In the genomic region with DNA sequence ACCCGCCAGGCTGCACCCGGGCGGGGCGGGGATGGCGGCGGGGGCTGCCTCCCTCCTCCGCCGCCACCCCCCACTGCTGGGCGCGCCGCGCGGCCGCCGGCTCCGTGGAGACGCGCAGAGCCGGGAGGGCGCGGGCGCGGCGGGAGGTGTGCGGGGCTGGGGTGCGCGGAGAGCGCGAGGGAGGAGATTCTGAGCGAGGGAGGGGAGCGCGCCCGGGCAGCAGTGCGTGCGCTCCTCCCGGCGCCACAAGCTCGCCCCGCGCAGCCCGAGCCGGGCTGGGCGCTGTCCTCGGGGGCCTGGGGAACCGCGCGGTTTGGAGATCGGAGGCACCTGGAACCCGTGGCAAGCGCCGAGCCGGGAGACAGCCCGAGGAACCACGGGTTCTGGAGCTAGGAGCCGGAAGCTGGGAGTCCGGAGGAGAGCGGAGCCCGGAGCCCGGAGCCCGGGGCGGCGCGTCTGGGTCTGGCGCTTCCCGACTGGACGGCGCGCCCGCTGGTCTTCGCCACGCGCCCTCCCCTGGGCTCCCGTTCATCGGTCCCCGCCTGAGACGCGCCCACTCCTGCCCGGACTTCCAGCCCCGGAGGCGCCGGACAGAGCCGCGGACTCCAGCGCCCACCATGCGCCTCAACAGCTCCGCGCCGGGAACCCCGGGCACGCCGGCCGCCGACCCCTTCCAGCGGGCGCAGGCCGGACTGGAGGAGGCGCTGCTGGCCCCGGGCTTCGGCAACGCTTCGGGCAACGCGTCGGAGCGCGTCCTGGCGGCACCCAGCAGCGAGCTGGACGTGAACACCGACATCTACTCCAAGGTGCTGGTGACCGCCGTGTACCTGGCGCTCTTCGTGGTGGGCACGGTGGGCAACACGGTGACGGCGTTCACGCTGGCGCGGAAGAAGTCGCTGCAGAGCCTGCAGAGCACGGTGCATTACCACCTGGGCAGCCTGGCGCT, we compare ENCODE assay signal across 12 cellular contexts. TPM values are rescaled to one million over a fixed set of nuclear protein-coding genes. Genes with fewer than 3 reads are reported as not detected.
DNase-seq lines count a peak whose midpoint lies in the region; ATAC-seq and TF ChIP-seq lines count a peak whose summit lies in the region.
"Had no signal": no experiment of that assay in that cellular context is flagged by ENCODE, and none has a peak within 500 bp of the region (broad histone marks: within the 10 kb centered on the region; RNA-seq: fewer than 3 reads in every experiment).

A gene (plus strand): TSS at position 246 of the 946 bp plus-strand sequence. CDS start 372 bp downstream, at position 618.

- H3K9ac ChIP-seq in HUES6 (ENCODE audit: low read length) (no peak within 1 kb of the TSS), mammary epithelial cell (ENCODE audit: insufficient read depth, low read length) (no peak within 1 kb of the TSS), mesenchymal stem cell (ENCODE audit: low read length) (no peak within 1 kb of the TSS)

- peak within 1 kb of the TSS; percentile 27 for H2AFZ ChIP-seq in mammary epithelial cell (ENCODE audit: low read depth, low read length)
- H2AFZ ChIP-seq in mesenchymal stem cell (ENCODE audit: low read depth, low read length): no peak within 1 kb of the TSS

- no peak within 1 kb of the TSS for H2BK5ac ChIP-seq in mesenchymal stem cell (ENCODE audit: low read depth, low read length, poor library complexity, severe bottlenecking)

- H3K27me3 Mint-ChIP-seq in CD8-positive, alpha-beta T cell (ENCODE audit: low read depth): peaks cover 21% of the 10 kb centered on the region

- H3K4me1 ChIP-seq in CD8-positive, alpha-beta T cell (ENCODE audit: insufficient read depth, low read length): no peaks in the 10 kb centered on the region
- H3K4me1 ChIP-seq in HUES6 (ENCODE audit: control insufficient read depth, insufficient read depth, low read length) (peaks cover 8% of the 10 kb centered on the region), mammary epithelial cell (ENCODE audit: insufficient read depth, low read length) (peaks cover 49% of the 10 kb centered on the region), mesenchymal stem cell (ENCODE audit: control insufficient read depth, insufficient read depth, low read depth, low read length) (peaks cover 31% of the 10 kb centered on the region), ascending aorta (peaks cover 0 to 2% of the 10 kb centered on the region in 2 donors)

- H3K79me2 ChIP-seq in mammary epithelial cell (ENCODE audit: insufficient read depth, low read length): no peaks in the 10 kb centered on the region

- H3K36me3 Mint-ChIP-seq in CD8-positive, alpha-beta T cell: no peaks in the 10 kb centered on the region
- H3K36me3 Mint-ChIP-seq: natural killer cell had no signal

- no peak within 1 kb of the TSS for H2BK15ac ChIP-seq in mesenchymal stem cell (ENCODE audit: low read depth, poor library complexity, severe bottlenecking)

- no peak within 1 kb of the TSS for H3K4ac ChIP-seq in mesenchymal stem cell (ENCODE audit: low read depth in 1 of 2, low read length in 2 of 2)

- no peaks in the 10 kb centered on the region for H3K36me3 ChIP-seq in CD8-positive, alpha-beta T cell (ENCODE audit: insufficient read depth, low read length)
- H3K36me3 ChIP-seq in HUES6 (ENCODE audit: control insufficient read depth, insufficient read depth, low read length): no peaks in the 10 kb centered on the region
- no peaks in the 10 kb centered on the region for H3K36me3 ChIP-seq in mammary epithelial cell (ENCODE audit: insufficient read depth, low read length)
- peaks cover 0 to 4% of the 10 kb centered on the region in 2 experiments for H3K36me3 ChIP-seq in mesenchymal stem cell (ENCODE audit: control insufficient read depth in 1 of 2, insufficient read depth in 2 of 2, low read depth in 1 of 2, low read length in 2 of 2)
- no peaks in the 10 kb centered on the region for H3K36me3 ChIP-seq in ascending aorta
- H3K36me3 ChIP-seq: vagina had no signal

- in situ Hi-C loops in mammary epithelial cell (cut with MboI; ENCODE audit: low sequenced_read_pairs in 2 of 2): no loop called here

- H3K4me1 Mint-ChIP-seq in CD8-positive, alpha-beta T cell (ENCODE audit: low read depth): peaks cover 4% of the 10 kb centered on the region

- no peak within 1 kb of the TSS for H3K4me3 ChIP-seq in CD8-positive, alpha-beta T cell (ENCODE audit: low read depth, low read length)
- H3K4me3 ChIP-seq in HUES6 (ENCODE audit: low read depth, low read length) (peak within 1 kb of the TSS; percentile 61), mammary epithelial cell (replicated peaks in 1 of 3; ENCODE audit: insufficient read depth in 1 of 3, low read depth in 2 of 3, low read length in 3 of 3) (peak within 1 kb of the TSS in 2 of 3 experiments; percentile 10 to 44), mesenchymal stem cell (ENCODE audit: insufficient read depth in 1 of 2, low read depth in 1 of 2, low read length in 2 of 2) (peak within 1 kb of the TSS; percentile 2 to 63), ascending aorta (no peak within 1 kb of the TSS)
- H3K4me3 ChIP-seq: vagina had no signal

- dilution Hi-C loops in mammary epithelial cell (cut with HindIII; ENCODE audit: low sequenced_read_pairs): no loop called here

- POLR2A ChIA-PET in CD8-positive, alpha-beta T cell (lab: Charles Lee): no interaction called here

- no peak for DNase-seq in CD8-positive, alpha-beta T cell
- DNase-seq in mammary epithelial cell (peak; percentile 40), mesenchymal stem cell (no peak), globus pallidus (ENCODE audit: low spot score) (no peak), NCI-H2081 (lab: John Stamatoyannopoulos, UW) (no peak), ascending aorta (ENCODE audit: low spot score in 2 of 2) (no peak), T-helper 2 cell (no peak)
- DNase-seq: natural killer cell, NCI-H2107 had no signal

- H3K14ac ChIP-seq in mesenchymal stem cell (ENCODE audit: low read length in 2 of 2): no peak within 1 kb of the TSS

- H3K27ac Mint-ChIP-seq in CD8-positive, alpha-beta T cell: no peak within 1 kb of the TSS
- H3K27ac Mint-ChIP-seq: natural killer cell had no signal

- no peak within 1 kb of the TSS for H2BK120ac ChIP-seq in mesenchymal stem cell (ENCODE audit: low read depth, low read length)

- no peak for TF ChIP-seq CTCF in CD8-positive, alpha-beta T cell (IDR thresholded peaks at IDR 0.05)
- TF ChIP-seq CTCF in mammary epithelial cell (conservative IDR thresholded peaks at IDR 0.05 in 1 of 2, IDR thresholded peaks at IDR 0.05 in 1 of 2; ENCODE audit: extremely low read depth in 1 of 2, insufficient read depth in 1 of 2, low read depth in 1 of 2, low read length in 2 of 2) (no peak), ascending aorta (IDR thresholded peaks at IDR 0.05) (no peak)

- CTCF ChIA-PET in CD8-positive, alpha-beta T cell (lab: Charles Lee): interaction anchor here (1.3 to 1.6 kb wide), 2 partner anchors 25 to 100 kb away, joined by 3 to 4 read pairs; no protein-coding TSS in a partner anchor
- CTCF ChIA-PET in mammary epithelial cell (lab: Charles Lee; ENCODE audit: low non-redundant PET): no interaction called here

- 24% methylated on average over 9 of the region's 124 CpGs for WGBS in mammary epithelial cell (ENCODE audit: low coverage, missing lambda C conversion rate)
- WGBS in mesenchymal stem cell: 26% methylated on average over 75 of the region's 124 CpGs

- no TSS peak for BruUV-seq in mammary epithelial cell (replicated peaks; lab: Mats Ljungman, UMichigan)

- peak within 1 kb of the TSS; percentile 35 for H4K91ac ChIP-seq in mesenchymal stem cell (ENCODE audit: low read length)

- H3K27me3 ChIP-seq in CD8-positive, alpha-beta T cell (ENCODE audit: insufficient read depth, low read length): peaks cover 8% of the 10 kb centered on the region
- H3K27me3 ChIP-seq in HUES6 (ENCODE audit: control insufficient read depth, insufficient read depth, low read length): peaks cover 87% of the 10 kb centered on the region
- H3K27me3 ChIP-seq in mammary epithelial cell (ENCODE audit: insufficient read depth, low read length): peaks cover 4% of the 10 kb centered on the region
- peaks cover 39 to 43% of the 10 kb centered on the region in 2 experiments for H3K27me3 ChIP-seq in mesenchymal stem cell (ENCODE audit: control insufficient read depth in 1 of 2, insufficient read depth in 1 of 2, low read length in 2 of 2)
- peaks cover 28% of the 10 kb centered on the region for H3K27me3 ChIP-seq in ascending aorta

- no peak within 1 kb of the TSS for H2AK5ac ChIP-seq in mesenchymal stem cell (ENCODE audit: low read length, severe bottlenecking)

- no peak within 1 kb of the TSS for H4K8ac ChIP-seq in mesenchymal stem cell (ENCODE audit: low read length)

- ATAC-seq in CD8-positive, alpha-beta T cell: peak; percentile 44

- no peaks in the 10 kb centered on the region for H3K79me1 ChIP-seq in mesenchymal stem cell (replicated peaks; ENCODE audit: low read length, poor library complexity, severe bottlenecking)

- no peak within 1 kb of the TSS for H2BK12ac ChIP-seq in mesenchymal stem cell (ENCODE audit: low read length in 2 of 2)

- intact Hi-C loops in CD8-positive, alpha-beta T cell (cut with DNase I, micrococcal nuclease): no loop called here
- intact Hi-C loops in mammary epithelial cell (cut with micrococcal nuclease): no loop called here
- intact Hi-C loops in ascending aorta (cut with DNase I): no loop called here

- H3K23ac ChIP-seq in mesenchymal stem cell (ENCODE audit: low read length in 2 of 2): no peak within 1 kb of the TSS

- H3K9me3 ChIP-seq in CD8-positive, alpha-beta T cell (ENCODE audit: low read length): no peaks in the 10 kb centered on the region
- H3K9me3 ChIP-seq in HUES6 (ENCODE audit: control insufficient read depth, insufficient read depth, low read depth, low read length) (no peaks in the 10 kb centered on the region), mammary epithelial cell (replicated peaks; ENCODE audit: insufficient read depth, low read length) (no peaks in the 10 kb centered on the region), mesenchymal stem cell (ENCODE audit: control insufficient read depth, low read length) (no peaks in the 10 kb centered on the region), ascending aorta (no peaks in the 10 kb centered on the region)
- H3K9me3 ChIP-seq: vagina had no signal

- H3K9me3 Mint-ChIP-seq in CD8-positive, alpha-beta T cell: no peaks in the 10 kb centered on the region
- H3K9me3 Mint-ChIP-seq: natural killer cell had no signal

- no peak within 1 kb of the TSS for H3K27ac ChIP-seq in CD8-positive, alpha-beta T cell (ENCODE audit: low read depth, low read length)
- H3K27ac ChIP-seq in HUES6 (ENCODE audit: low read depth, low read length) (no peak within 1 kb of the TSS), mammary epithelial cell (ENCODE audit: insufficient read depth, low read depth, low read length) (no peak within 1 kb of the TSS), mesenchymal stem cell (ENCODE audit: low read length, poor library complexity, severe bottlenecking) (no peak within 1 kb of the TSS), ascending aorta (no peak within 1 kb of the TSS)
- H3K27ac ChIP-seq: vagina had no signal

- no peak within 1 kb of the TSS for H3K18ac ChIP-seq in mesenchymal stem cell (ENCODE audit: low read depth in 1 of 2, low read length in 2 of 2)

- no peaks in the 10 kb centered on the region for H4K20me1 ChIP-seq in mammary epithelial cell (ENCODE audit: insufficient read depth, low read length)

- H3K4me3 Mint-ChIP-seq in CD8-positive, alpha-beta T cell: no peak within 1 kb of the TSS
- H3K4me3 Mint-ChIP-seq: natural killer cell had no signal

- H3K4me2 ChIP-seq in mammary epithelial cell (ENCODE audit: insufficient read depth, low read depth, low read length) (peak within 1 kb of the TSS; percentile 65), mesenchymal stem cell (ENCODE audit: low read length, poor library complexity, severe bottlenecking) (peak within 1 kb of the TSS; percentile 45)

RNA-seq across cellular contexts. Expression of the gene that starts here (rescaled TPM):
- not detected for total RNA-seq in CD8-positive, alpha-beta T cell
- under 1 TPM in 1 of 2 donors, not detected in 1; 0.14 TPM for total RNA-seq in mammary epithelial cell
- 0.82 TPM for polyA plus RNA-seq in mammary epithelial cell
- polyA minus RNA-seq in mammary epithelial cell: 0.83 TPM
- 0.01 TPM for polyA plus RNA-seq in mesenchymal stem cell (2013, experiment 1 of 2)
- polyA plus RNA-seq in mesenchymal stem cell (2013, experiment 2 of 2): 0.07 TPM
- not detected for total RNA-seq in ascending aorta
- total RNA-seq: G401 had no signal

Comparison
In these comparisons a context has a peak if more than half of its experiments do, and no peak if none do; other contexts are left out.
1. Peak in ATAC-seq in CD8-positive, alpha-beta T cell; RNA of the gene not detected or under 1 TPM.
2. Peak in DNase-seq, H3K4me3 ChIP-seq and H3K4me2 ChIP-seq in mammary epithelial cell; RNA of the gene not detected or under 1 TPM.
3. H3K4me3 ChIP-seq: peak in HUES6 (single experiment) and mesenchymal stem cell (2 of 2); none in CD8-positive, alpha-beta T cell (single experiment) and ascending aorta (0 of 2).